ENCODE assay signal across 1 cellular context in genomic region chr19:35166100-35167063, GRCh38.
TF ChIP-seq lines count a peak whose summit lies in the region.

No MANE protein-coding gene starts in this region.

TF ChIP-seq in K562, 482 proteins besides CTCF, POLR2A, EP300 and RAD21 (continued from another document and continues in another):
- TF ChIP-seq, protein P1, sequence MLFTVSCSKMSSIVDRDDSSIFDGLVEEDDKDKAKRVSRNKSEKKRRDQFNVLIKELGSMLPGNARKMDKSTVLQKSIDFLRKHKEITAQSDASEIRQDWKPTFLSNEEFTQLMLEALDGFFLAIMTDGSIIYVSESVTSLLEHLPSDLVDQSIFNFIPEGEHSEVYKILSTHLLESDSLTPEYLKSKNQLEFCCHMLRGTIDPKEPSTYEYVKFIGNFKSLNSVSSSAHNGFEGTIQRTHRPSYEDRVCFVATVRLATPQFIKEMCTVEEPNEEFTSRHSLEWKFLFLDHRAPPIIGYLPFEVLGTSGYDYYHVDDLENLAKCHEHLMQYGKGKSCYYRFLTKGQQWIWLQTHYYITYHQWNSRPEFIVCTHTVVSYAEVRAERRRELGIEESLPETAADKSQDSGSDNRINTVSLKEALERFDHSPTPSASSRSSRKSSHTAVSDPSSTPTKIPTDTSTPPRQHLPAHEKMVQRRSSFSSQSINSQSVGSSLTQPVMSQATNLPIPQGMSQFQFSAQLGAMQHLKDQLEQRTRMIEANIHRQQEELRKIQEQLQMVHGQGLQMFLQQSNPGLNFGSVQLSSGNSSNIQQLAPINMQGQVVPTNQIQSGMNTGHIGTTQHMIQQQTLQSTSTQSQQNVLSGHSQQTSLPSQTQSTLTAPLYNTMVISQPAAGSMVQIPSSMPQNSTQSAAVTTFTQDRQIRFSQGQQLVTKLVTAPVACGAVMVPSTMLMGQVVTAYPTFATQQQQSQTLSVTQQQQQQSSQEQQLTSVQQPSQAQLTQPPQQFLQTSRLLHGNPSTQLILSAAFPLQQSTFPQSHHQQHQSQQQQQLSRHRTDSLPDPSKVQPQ (CRISPR knock-in tag; IDR thresholded peaks at IDR 0.05; ENCODE audit: borderline replicate concordance), result peak; percentile 76; the same call in 1 of the 2 replicates
- peak; percentile 89 for TF ChIP-seq RAD51 (IDR thresholded peaks at IDR 0.05; ENCODE audit: borderline replicate concordance, low read depth)
- TF ChIP-seq CHCHD3 (CRISPR knock-in tag; IDR thresholded peaks at IDR 0.05), result no peak
- TF ChIP-seq, protein P2, sequence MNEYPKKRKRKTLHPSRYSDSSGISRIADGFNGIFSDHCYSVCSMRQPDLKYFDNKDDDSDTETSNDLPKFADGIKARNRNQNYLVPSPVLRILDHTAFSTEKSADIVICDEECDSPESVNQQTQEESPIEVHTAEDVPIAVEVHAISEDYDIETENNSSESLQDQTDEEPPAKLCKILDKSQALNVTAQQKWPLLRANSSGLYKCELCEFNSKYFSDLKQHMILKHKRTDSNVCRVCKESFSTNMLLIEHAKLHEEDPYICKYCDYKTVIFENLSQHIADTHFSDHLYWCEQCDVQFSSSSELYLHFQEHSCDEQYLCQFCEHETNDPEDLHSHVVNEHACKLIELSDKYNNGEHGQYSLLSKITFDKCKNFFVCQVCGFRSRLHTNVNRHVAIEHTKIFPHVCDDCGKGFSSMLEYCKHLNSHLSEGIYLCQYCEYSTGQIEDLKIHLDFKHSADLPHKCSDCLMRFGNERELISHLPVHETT (CRISPR knock-in tag; conservative IDR thresholded peaks at IDR 0.05 in 1 of 2, IDR thresholded peaks at IDR 0.05 in 1 of 2), result peak in 1 of 2 experiments; percentile 36; a peak in 1 of 4 replicates
- TF ChIP-seq RFX7 (CRISPR knock-in tag; IDR thresholded peaks at IDR 0.05), result peak; percentile 72; the same call in 1 of the 2 replicates
- TF ChIP-seq PHF8 (IDR thresholded peaks at IDR 0.05; ENCODE audit: borderline replicate concordance, low read length), result peak; percentile 17; the same call in 1 of the 2 replicates
- TF ChIP-seq ZNF133 (CRISPR knock-in tag; IDR thresholded peaks at IDR 0.05), result no peak
- 0 out of 2 replicates have a peak, but pooled peaks have one; percentile 19 for TF ChIP-seq SUPT5H (IDR thresholded peaks at IDR 0.05)
- TF ChIP-seq RBM17 (IDR thresholded peaks at IDR 0.05; ENCODE audit: borderline replicate concordance, low read depth, low read length), result no peak
- 0 out of 2 replicates have a peak, but pooled peaks have one; percentile 30 for TF ChIP-seq ZNF134 (CRISPR knock-in tag; conservative IDR thresholded peaks at IDR 0.05)
- TF ChIP-seq ZNF644 (tag; IDR thresholded peaks at IDR 0.05; ENCODE audit: low read depth), result peak; percentile 32; the same call in 1 of the 2 replicates
- TF ChIP-seq THRAP3 (IDR thresholded peaks at IDR 0.05; ENCODE audit: borderline replicate concordance), result no peak
- no peak for TF ChIP-seq ZNF197 (CRISPR knock-in tag; IDR thresholded peaks at IDR 0.05; ENCODE audit: low read depth)
- TF ChIP-seq CREB1 (IDR thresholded peaks at IDR 0.05), result no peak
- TF ChIP-seq CREB1 (CRISPR knock-in tag; IDR thresholded peaks at IDR 0.05), result peak; percentile 24; the same call in 1 of the 2 replicates
- TF ChIP-seq SOX6 (IDR thresholded peaks at IDR 0.05), result peak; percentile 36; the same call in 1 of the 2 replicates
- peak; percentile 57; the same call in 1 of the 2 replicates for TF ChIP-seq ZBTB2 (IDR thresholded peaks at IDR 0.05)
- peak; percentile 36; the same call in 1 of the 2 replicates for TF ChIP-seq NFE2 (IDR thresholded peaks at IDR 0.05; ENCODE audit: low read depth)
- TF ChIP-seq ZBTB7A (IDR thresholded peaks at IDR 0.05; ENCODE audit: borderline replicate concordance, control insufficient read depth, low read depth, low read length), result peak; percentile 56; the same call in 1 of the 2 replicates
- no peak; the same call in 1 of the 2 replicates for TF ChIP-seq NBN (IDR thresholded peaks at IDR 0.05; ENCODE audit: low read depth)
- TF ChIP-seq PRPF4 (IDR thresholded peaks at IDR 0.05; ENCODE audit: insufficient read depth, low read depth, low read length, poor library complexity, severe bottlenecking), result no peak
- no peak for TF ChIP-seq ZFP30 (CRISPR knock-in tag; IDR thresholded peaks at IDR 0.05; ENCODE audit: borderline replicate concordance)
- peak; percentile 72 for TF ChIP-seq POLR2AphosphoS5 (IDR thresholded peaks at IDR 0.05; ENCODE audit: control insufficient read depth, insufficient read depth, low read depth, low read length)
- no peak for TF ChIP-seq ARNT (IDR thresholded peaks at IDR 0.05)
- no peak for TF ChIP-seq EZH2 (IDR thresholded peaks at IDR 0.05; ENCODE audit: borderline replicate concordance, low read depth, low read length)
- TF ChIP-seq ZBTB43 (CRISPR knock-in tag; IDR thresholded peaks at IDR 0.05), result no peak
- TF ChIP-seq ELF4 (CRISPR knock-in tag; IDR thresholded peaks at IDR 0.05), result peak; percentile 47; the same call in 1 of the 2 replicates
- TF ChIP-seq ZNF778 (CRISPR knock-in tag; IDR thresholded peaks at IDR 0.05), result no peak
- TF ChIP-seq BRD4 (IDR thresholded peaks at IDR 0.05), result no peak
- TF ChIP-seq OTX1 (CRISPR knock-in tag; IDR thresholded peaks at IDR 0.05), result no peak
- 0 out of 2 replicates have a peak, but pooled peaks have one; percentile 45 for TF ChIP-seq ZFP1 (CRISPR knock-in tag; IDR thresholded peaks at IDR 0.05)
- TF ChIP-seq CREB3L1 (IDR thresholded peaks at IDR 0.05; ENCODE audit: borderline replicate concordance, low read depth), result no peak
- TF ChIP-seq ZNF174 (CRISPR knock-in tag; IDR thresholded peaks at IDR 0.05), result no peak
- peak; percentile 72 for TF ChIP-seq EGR1 (conservative IDR thresholded peaks at IDR 0.05)
- no peak for TF ChIP-seq ZFX (CRISPR knock-in tag; IDR thresholded peaks at IDR 0.05)
- peak; percentile 84 for TF ChIP-seq NCOR1 (IDR thresholded peaks at IDR 0.05)
- peak; percentile 45; the same call in 1 of the 2 replicates for TF ChIP-seq ZNF175 (CRISPR knock-in tag; IDR thresholded peaks at IDR 0.05; ENCODE audit: low read depth)
- TF ChIP-seq, protein P3, sequence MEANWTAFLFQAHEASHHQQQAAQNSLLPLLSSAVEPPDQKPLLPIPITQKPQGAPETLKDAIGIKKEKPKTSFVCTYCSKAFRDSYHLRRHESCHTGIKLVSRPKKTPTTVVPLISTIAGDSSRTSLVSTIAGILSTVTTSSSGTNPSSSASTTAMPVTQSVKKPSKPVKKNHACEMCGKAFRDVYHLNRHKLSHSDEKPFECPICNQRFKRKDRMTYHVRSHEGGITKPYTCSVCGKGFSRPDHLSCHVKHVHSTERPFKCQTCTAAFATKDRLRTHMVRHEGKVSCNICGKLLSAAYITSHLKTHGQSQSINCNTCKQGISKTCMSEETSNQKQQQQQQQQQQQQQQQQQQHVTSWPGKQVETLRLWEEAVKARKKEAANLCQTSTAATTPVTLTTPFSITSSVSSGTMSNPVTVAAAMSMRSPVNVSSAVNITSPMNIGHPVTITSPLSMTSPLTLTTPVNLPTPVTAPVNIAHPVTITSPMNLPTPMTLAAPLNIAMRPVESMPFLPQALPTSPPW (CRISPR knock-in tag; IDR thresholded peaks at IDR 0.05), result peak; percentile 68
- no peak; a peak in 1 of 4 replicates for TF ChIP-seq TBL1XR1 (IDR thresholded peaks at IDR 0.05; ENCODE audit: low read length in 2 of 2)
- TF ChIP-seq, protein P4, sequence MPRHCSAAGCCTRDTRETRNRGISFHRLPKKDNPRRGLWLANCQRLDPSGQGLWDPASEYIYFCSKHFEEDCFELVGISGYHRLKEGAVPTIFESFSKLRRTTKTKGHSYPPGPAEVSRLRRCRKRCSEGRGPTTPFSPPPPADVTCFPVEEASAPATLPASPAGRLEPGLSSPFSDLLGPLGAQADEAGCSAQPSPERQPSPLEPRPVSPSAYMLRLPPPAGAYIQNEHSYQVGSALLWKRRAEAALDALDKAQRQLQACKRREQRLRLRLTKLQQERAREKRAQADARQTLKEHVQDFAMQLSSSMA (CRISPR knock-in tag; IDR thresholded peaks at IDR 0.05), result no peak
- TF ChIP-seq GMEB1 (CRISPR knock-in tag; IDR thresholded peaks at IDR 0.05), result 0 out of 2 replicates have a peak, but pooled peaks have one; percentile 8
- TF ChIP-seq DPF2 (IDR thresholded peaks at IDR 0.05), result peak; percentile 86
- no peak for TF ChIP-seq WHSC1 (IDR thresholded peaks at IDR 0.05; ENCODE audit: low read length)
- TF ChIP-seq, protein P5, sequence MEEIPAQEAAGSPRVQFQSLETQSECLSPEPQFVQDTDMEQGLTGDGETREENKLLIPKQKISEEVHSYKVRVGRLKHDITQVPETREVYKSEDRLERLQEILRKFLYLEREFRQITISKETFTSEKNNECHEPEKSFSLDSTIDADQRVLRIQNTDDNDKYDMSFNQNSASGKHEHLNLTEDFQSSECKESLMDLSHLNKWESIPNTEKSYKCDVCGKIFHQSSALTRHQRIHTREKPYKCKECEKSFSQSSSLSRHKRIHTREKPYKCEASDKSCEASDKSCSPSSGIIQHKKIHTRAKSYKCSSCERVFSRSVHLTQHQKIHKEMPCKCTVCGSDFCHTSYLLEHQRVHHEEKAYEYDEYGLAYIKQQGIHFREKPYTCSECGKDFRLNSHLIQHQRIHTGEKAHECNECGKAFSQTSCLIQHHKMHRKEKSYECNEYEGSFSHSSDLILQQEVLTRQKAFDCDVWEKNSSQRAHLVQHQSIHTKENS (CRISPR knock-in tag; IDR thresholded peaks at IDR 0.05), result no peak
- TF ChIP-seq YBX1 (IDR thresholded peaks at IDR 0.05), result no peak
- TF ChIP-seq NFYB (IDR thresholded peaks at IDR 0.05; ENCODE audit: extremely low read depth, insufficient read length), result peak; percentile 57
- TF ChIP-seq BCL6 (CRISPR knock-in tag; IDR thresholded peaks at IDR 0.05), result no peak
- peak; percentile 71 for TF ChIP-seq TCF3 (CRISPR knock-in tag; IDR thresholded peaks at IDR 0.05)
- no peak for TF ChIP-seq SIN3A (IDR thresholded peaks at IDR 0.05; ENCODE audit: borderline replicate concordance in 2 of 2, control insufficient read depth in 1 of 2, low read depth in 2 of 2, low read length in 2 of 2)
- TF ChIP-seq MAZ (CRISPR knock-in tag; conservative IDR thresholded peaks at IDR 0.05 in 1 of 2, IDR thresholded peaks at IDR 0.05 in 1 of 2), result peak; percentile 30 to 57; a peak in 2 of 4 replicates
